Comparison of ENCODE assay signal across 8 cellular contexts in the genomic region with DNA sequence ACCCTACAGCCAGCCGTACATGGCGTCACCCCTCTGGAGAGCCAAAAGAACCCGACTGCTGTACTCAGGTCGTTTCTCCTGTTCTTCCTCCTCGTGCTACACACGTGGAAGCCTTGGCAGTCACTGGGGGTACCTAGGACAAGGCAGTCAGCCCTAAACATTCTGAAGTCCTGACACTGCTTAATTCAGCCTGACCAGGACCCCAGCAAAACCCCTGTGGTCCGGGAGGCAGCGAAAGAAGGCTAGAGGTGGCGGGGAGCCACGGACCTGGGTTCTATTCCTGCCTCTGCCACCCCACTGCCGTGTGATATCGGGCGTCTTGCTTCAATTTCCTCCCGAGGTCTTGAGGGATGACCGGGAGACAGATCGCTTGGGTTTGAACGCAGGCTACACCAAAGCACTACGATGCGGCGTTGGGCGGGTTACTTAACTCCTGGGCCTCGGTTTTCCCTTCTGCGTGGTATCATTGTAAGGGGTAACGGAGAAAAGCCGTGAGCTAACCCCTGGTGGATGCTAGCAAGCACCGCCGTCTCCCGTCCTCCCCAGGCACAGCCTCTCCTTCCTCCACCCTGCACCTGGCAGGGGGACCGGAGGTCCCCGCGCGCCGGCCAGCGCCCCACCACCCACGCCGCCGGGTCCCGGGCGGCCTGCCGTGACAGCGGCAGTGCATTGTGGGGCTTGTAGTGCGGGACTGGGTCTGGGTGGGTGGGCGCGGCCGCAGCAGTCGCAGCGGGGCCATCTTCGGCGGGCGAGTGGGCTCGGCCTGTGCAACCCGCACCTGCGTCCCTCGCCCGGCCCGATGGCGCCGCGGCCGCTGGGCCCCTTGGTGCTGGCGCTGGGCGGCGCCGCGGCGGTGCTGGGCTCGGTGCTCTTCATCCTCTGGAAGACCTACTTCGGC. TPM values are rescaled to one million over a fixed set of nuclear protein-coding genes. Genes with fewer than 3 reads are reported as not detected.
DNase-seq lines count a peak whose midpoint lies in the region; ATAC-seq and TF ChIP-seq lines count a peak whose summit lies in the region.

A gene with protein sequence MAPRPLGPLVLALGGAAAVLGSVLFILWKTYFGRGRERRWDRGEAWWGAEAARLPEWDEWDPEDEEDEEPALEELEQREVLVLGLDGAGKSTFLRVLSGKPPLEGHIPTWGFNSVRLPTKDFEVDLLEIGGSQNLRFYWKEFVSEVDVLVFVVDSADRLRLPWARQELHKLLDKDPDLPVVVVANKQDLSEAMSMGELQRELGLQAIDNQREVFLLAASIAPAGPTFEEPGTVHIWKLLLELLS (plus strand): TSS at position 723 of the 898 bp plus-strand sequence. CDS start 77 bp downstream, at position 800.

- peak within 1 kb of the TSS; percentile 68 for H3K4me3 ChIP-seq in choroid plexus epithelial cell (ENCODE audit: low read depth, low read length)
- H3K4me3 ChIP-seq in left lung, result peak within 1 kb of the TSS; percentile 84 to 86

- H3K4me1 ChIP-seq in left lung, result peaks cover 3 to 37% of the 10 kb centered on the region in 2 donors

- peak; percentile 35 for DNase-seq in activated CD4-positive, alpha-beta T cell treated with anti-CD3 and anti-CD28 coated beads for 1 hour
- DNase-seq in choroid plexus epithelial cell (ENCODE audit: low read depth) (peak; percentile 25), left lung (no peak), NCI-H774 (lab: John Stamatoyannopoulos, UW) (no peak)
- DNase-seq in stimulated activated CD4-positive, alpha-beta T cell treated with anti-CD3 and anti-CD28 coated beads, Interleukin-1b, Interleukin-23, amount 100 ng/mL, for 48 hours, result peak; percentile 62

- intact Hi-C loops in left lung (cut with DNase I), result no loop called here

- H3K27ac ChIP-seq in left lung, result peak within 1 kb of the TSS in 1 of 2 donors; percentile 48

- TF ChIP-seq CTCF in choroid plexus epithelial cell (conservative IDR thresholded peaks at IDR 0.05; ENCODE audit: low read depth, low read length), result no peak
- no peak for TF ChIP-seq CTCF in left lung (IDR thresholded peaks at IDR 0.05)

- no peaks in the 10 kb centered on the region for H3K9me3 ChIP-seq in left lung

- ATAC-seq in GM18511 (IDR thresholded peaks at IDR 0.05; ENCODE audit: unreplicated experiment) (peak; percentile 46), HG03442 (IDR thresholded peaks at IDR 0.05; ENCODE audit: unreplicated experiment) (peak; percentile 26), left lung (peak; percentile 11), GM18520 (IDR thresholded peaks at IDR 0.05; ENCODE audit: unreplicated experiment) (no peak)

- peaks cover 0 to 40% of the 10 kb centered on the region in 2 donors for H3K27me3 ChIP-seq in left lung

- H3K36me3 ChIP-seq in left lung, result no peaks in the 10 kb centered on the region

RNA-seq across cellular contexts. Expression of the gene that starts here (rescaled TPM):
- 1 to 10 TPM; 6.0 to 8.2 TPM for total RNA-seq in left lung

Comparison
In these comparisons a context has a peak if more than half of its experiments do, and no peak if none do; other contexts are left out.
1. DNase-seq: peak in activated CD4-positive, alpha-beta T cell treated with anti-CD3 and anti-CD28 coated beads for 1 hour (single experiment), choroid plexus epithelial cell (single experiment) and stimulated activated CD4-positive, alpha-beta T cell treated with anti-CD3 and anti-CD28 coated beads, Interleukin-1b, Interleukin-23, amount 100 ng/mL, for 48 hours (single experiment); none in left lung (0 of 2) and NCI-H774 (single experiment).